1 cellular context compared by ENCODE assay signal in genomic region chr3:12175844-12176453, GRCh38.
A peak's percentile ranks its signal among the peaks of the same experiment; 100 is the strongest.
TF ChIP-seq lines count a peak whose summit lies in the region.

No MANE protein-coding gene starts in this region.

TF ChIP-seq in K562, 482 proteins besides CTCF, POLR2A, EP300 and RAD21 (continued from another document):
- TF ChIP-seq ZBTB11 (CRISPR knock-in tag; IDR thresholded peaks at IDR 0.05) = no peak
- no peak for TF ChIP-seq NFRKB (IDR thresholded peaks at IDR 0.05; ENCODE audit: low read depth)
- TF ChIP-seq SMARCC2 (IDR thresholded peaks at IDR 0.05; ENCODE audit: low read depth) = no peak
- no peak for TF ChIP-seq MCM3 (IDR thresholded peaks at IDR 0.05)
- peak; percentile 79 for TF ChIP-seq STAG1 (CRISPR knock-in tag; IDR thresholded peaks at IDR 0.05; ENCODE audit: borderline replicate concordance)
- no peak for TF ChIP-seq CHCHD3 (CRISPR knock-in tag; IDR thresholded peaks at IDR 0.05)
- no peak for TF ChIP-seq NRF1 (conservative IDR thresholded peaks at IDR 0.05 in 1 of 2, IDR thresholded peaks at IDR 0.05 in 1 of 2)
- no peak for TF ChIP-seq MITF (IDR thresholded peaks at IDR 0.05)
- no peak for TF ChIP-seq ZNF589 (CRISPR knock-in tag; IDR thresholded peaks at IDR 0.05; ENCODE audit: low read depth)
- TF ChIP-seq PATZ1 (CRISPR knock-in tag; IDR thresholded peaks at IDR 0.05; ENCODE audit: borderline replicate concordance) = no peak
- TF ChIP-seq MBD1 (CRISPR knock-in tag; IDR thresholded peaks at IDR 0.05) = no peak
- no peak for TF ChIP-seq BRF2 (IDR thresholded peaks at IDR 0.05; ENCODE audit: borderline replicate concordance, insufficient read depth, insufficient read length)
- TF ChIP-seq DEAF1 (CRISPR knock-in tag; IDR thresholded peaks at IDR 0.05) = peak; percentile 89
- TF ChIP-seq HMBOX1 (IDR thresholded peaks at IDR 0.05) = no peak
- TF ChIP-seq ZNF766 (CRISPR knock-in tag; conservative IDR thresholded peaks at IDR 0.05) = no peak
- TF ChIP-seq MAFG (tag; conservative IDR thresholded peaks at IDR 0.05) = no peak
- no peak for TF ChIP-seq MTA1 (IDR thresholded peaks at IDR 0.05; ENCODE audit: borderline replicate concordance)
- TF ChIP-seq ZNF785 (CRISPR knock-in tag; IDR thresholded peaks at IDR 0.05) = no peak
- no peak for TF ChIP-seq ZNF57 (CRISPR knock-in tag; IDR thresholded peaks at IDR 0.05)
- TF ChIP-seq SP1 (CRISPR knock-in tag; IDR thresholded peaks at IDR 0.05) = no peak
- TF ChIP-seq RBM22 (IDR thresholded peaks at IDR 0.05; ENCODE audit: low read depth, low read length, poor library complexity, severe bottlenecking) = no peak
- TF ChIP-seq MAZ (CRISPR knock-in tag; conservative IDR thresholded peaks at IDR 0.05 in 1 of 2, IDR thresholded peaks at IDR 0.05 in 1 of 2) = 0 out of 4 replicates have a peak, but pooled peaks of 1 of the 2 experiments have one; percentile 23
- TF ChIP-seq SMC3 (conservative IDR thresholded peaks at IDR 0.05; ENCODE audit: insufficient read depth, low read depth, low read length) = peak; percentile 85
- no peak for TF ChIP-seq STAT5A (IDR thresholded peaks at IDR 0.05; ENCODE audit: borderline replicate concordance, low read length)
- no peak for TF ChIP-seq ZNF561 (CRISPR knock-in tag; conservative IDR thresholded peaks at IDR 0.05)
- TF ChIP-seq ZNF764 (CRISPR knock-in tag; IDR thresholded peaks at IDR 0.05; ENCODE audit: low read depth) = peak; percentile 87; the same call in 1 of the 2 replicates
- TF ChIP-seq NR0B1 (IDR thresholded peaks at IDR 0.05; ENCODE audit: partially characterized antibody) = no peak
- no peak for TF ChIP-seq GTF2B (IDR thresholded peaks at IDR 0.05; ENCODE audit: extremely low read depth, insufficient read length)
- no peak for TF ChIP-seq CBX2 (IDR thresholded peaks at IDR 0.05; ENCODE audit: insufficient read depth, low read length, poor library complexity, severe bottlenecking)
- TF ChIP-seq ZNF263 (CRISPR knock-in tag; IDR thresholded peaks at IDR 0.05; ENCODE audit: borderline replicate concordance) = no peak
- no peak for TF ChIP-seq DPF2 (IDR thresholded peaks at IDR 0.05)
- no peak for TF ChIP-seq PML (IDR thresholded peaks at IDR 0.05; ENCODE audit: low read length)
- TF ChIP-seq ZNF23 (CRISPR knock-in tag; IDR thresholded peaks at IDR 0.05) = no peak
- no peak for TF ChIP-seq ZNF354B (CRISPR knock-in tag; IDR thresholded peaks at IDR 0.05)
- no peak for TF ChIP-seq GATA2 (CRISPR knock-in tag; IDR thresholded peaks at IDR 0.05)
- TF ChIP-seq ATF7 (IDR thresholded peaks at IDR 0.05) = 0 out of 2 replicates have a peak, but pooled peaks have one; percentile 11
TF ChIP-seq in K562: peak in this region for 6.
